ENCODE assay signal across 11 cellular contexts in genomic region chr11:35247428-35247827, GRCh38.
A peak's percentile ranks its signal among the peaks of the same experiment; 100 is the strongest.
DNase-seq lines count a peak whose midpoint lies in the region; ATAC-seq and TF ChIP-seq lines count a peak whose summit lies in the region.
"Had no signal": no experiment of that assay in that cellular context is flagged by ENCODE, and none has a peak within 500 bp of the region (broad histone marks: within the 10 kb centered on the region; RNA-seq: fewer than 3 reads in every experiment).

No MANE protein-coding gene starts in this region.

- H3K4me2 ChIP-seq in MM.1S (ENCODE audit: low read depth, low read length) = no peak overlapping the region

- no peak overlapping the region for H3K4me3 ChIP-seq in MM.1S (ENCODE audit: low read length)

- no peaks in the 10 kb centered on the region for H3K36me3 ChIP-seq in MM.1S (replicated peaks; ENCODE audit: insufficient read depth, low read length)

- no peaks in the 10 kb centered on the region for H3K9me2 ChIP-seq in MM.1S (replicated peaks; ENCODE audit: insufficient read depth, low read length)

- peak overlapping the region; percentile 24 to 72 (median 60) for H3K4me3 Mint-ChIP-seq in immature natural killer cell

- H3K27me3 Mint-ChIP-seq in immature natural killer cell (ENCODE audit: low read depth in 3 of 3) = peaks cover 7 to 10% (median 9%) of the 10 kb centered on the region in 3 donors

- no peaks in the 10 kb centered on the region for H3K27me3 ChIP-seq in MM.1S (replicated peaks; ENCODE audit: insufficient read depth, low read length)

- H3K27ac Mint-ChIP-seq in immature natural killer cell = peak overlapping the region; percentile 87 to 97 (median 95)

- TF ChIP-seq CTCF in MM.1S (IDR thresholded peaks at IDR 0.05; ENCODE audit: low read length) = no peak

- H3K79me2 ChIP-seq in MM.1S (ENCODE audit: low read length) = no peaks in the 10 kb centered on the region

- H3K27ac ChIP-seq in MM.1S (ENCODE audit: low read length) = no peak overlapping the region

- no peaks in the 10 kb centered on the region for H3K4me1 ChIP-seq in MM.1S (ENCODE audit: low read length)

- no peaks in the 10 kb centered on the region for H3K36me3 Mint-ChIP-seq in immature natural killer cell

- H3F3A ChIP-seq in MM.1S (ENCODE audit: insufficient read depth, low read length) = no peaks in the 10 kb centered on the region

- H2AFZ ChIP-seq in MM.1S (ENCODE audit: low read length) = no peak overlapping the region

- no peak overlapping the region for H3K9ac ChIP-seq in MM.1S (ENCODE audit: low read length)

- DNase-seq in T-helper 22 cell (ENCODE audit: low read depth) (peak; percentile 70), activated T-cell treated with anti-CD3 and anti-CD28 coated beads for 4 hours (peak; percentile 24), immature natural killer cell (peak; percentile 86 to 88 (median 86)), MM.1S (no peak)
- DNase-seq in stimulated activated CD8-positive, alpha-beta memory T cell treated with anti-CD3 and anti-CD28 coated beads, Interleukin-4, amount 100 ng/mL, for 48 hours = peak; percentile 35
- DNase-seq: GOT3, NCI-H1417 treated with DMSO at 0.1 percent for 48 hours had no signal

- ATAC-seq in HG03520 (IDR thresholded peaks at IDR 0.05; ENCODE audit: unreplicated experiment) = no peak
- ATAC-seq in HG02610 (IDR thresholded peaks at IDR 0.05; ENCODE audit: unreplicated experiment) = no peak
- no peak for ATAC-seq in HG03460 (IDR thresholded peaks at IDR 0.05; ENCODE audit: unreplicated experiment)
- ATAC-seq: Panc1 had no signal

- H3K9me3 ChIP-seq in MM.1S (replicated peaks; ENCODE audit: insufficient read depth, low read length) = no peaks in the 10 kb centered on the region

- H3K4me1 Mint-ChIP-seq in immature natural killer cell = peaks cover 32 to 63% of the 10 kb centered on the region in 2 donors

- no peaks in the 10 kb centered on the region for H4K20me1 ChIP-seq in MM.1S (ENCODE audit: insufficient read depth, low read length)

- peaks cover 0 to 4% (median 0%) of the 10 kb centered on the region in 6 donors for H3K9me3 Mint-ChIP-seq in immature natural killer cell
